Comparison of ENCODE assay signal across 8 cellular contexts in the genomic region with DNA sequence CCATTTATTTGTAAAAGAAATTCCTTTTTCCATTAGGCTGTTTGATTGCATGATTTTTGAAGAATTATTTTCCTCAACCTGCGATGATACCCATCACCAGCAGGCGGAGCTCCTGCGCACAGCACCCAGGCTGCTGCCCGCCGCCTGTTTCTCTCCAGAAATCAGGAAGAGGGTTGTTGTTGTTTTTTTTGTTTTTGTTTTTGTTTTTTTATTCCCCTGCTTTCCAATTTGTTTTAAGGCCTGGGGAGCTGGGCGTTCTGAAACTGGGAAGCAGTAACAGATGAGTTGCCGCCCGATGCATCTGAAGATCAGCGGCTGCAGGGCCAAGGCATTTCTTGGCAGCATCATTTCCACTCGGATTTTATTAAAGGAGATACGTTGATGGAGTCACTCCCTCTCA.
DNase-seq lines count a peak whose midpoint lies in the region; ATAC-seq and TF ChIP-seq lines count a peak whose summit lies in the region.

No MANE protein-coding gene starts in this region.

- no peaks in the 10 kb centered on the region for H3K36me3 Mint-ChIP-seq in HFFc6 (ENCODE audit: low read depth)

- no peaks in the 10 kb centered on the region for H3K9me3 Mint-ChIP-seq in HFFc6

- no peak for ATAC-seq in HG03460 (IDR thresholded peaks at IDR 0.05; ENCODE audit: unreplicated experiment)

- H3K27me3 Mint-ChIP-seq in HFFc6 (ENCODE audit: insufficient read depth) = peaks cover 36% of the 10 kb centered on the region

- no peak overlapping the region for H3K27ac Mint-ChIP-seq in HFFc6

- TF ChIP-seq CTCF in HFFc6 (IDR thresholded peaks at IDR 0.05) (peak; percentile 99), astrocyte of the cerebellum (IDR thresholded peaks at IDR 0.05; ENCODE audit: low read depth, low read length, missing control alignments) (peak; percentile 99)

- no peaks in the 10 kb centered on the region for H3K4me1 Mint-ChIP-seq in HFFc6 (ENCODE audit: low read depth)

- H3K4me3 Mint-ChIP-seq in HFFc6 = peak overlapping the region; percentile 49; the same call in 1 of the 2 replicates

- H3K4me3 ChIP-seq in astrocyte of the cerebellum (ENCODE audit: low read depth, low read length) = no peak overlapping the region

- DNase-seq in DMS53 (lab: John Stamatoyannopoulos, UW) (peak; percentile 68), HFFc6 (peak; percentile 31), T follicular helper cell (ENCODE audit: low read depth) (peak; percentile 31), astrocyte of the cerebellum (ENCODE audit: low read depth) (no peak), iPS-NIHi11 (ENCODE audit: low spot score) (peak; percentile 80), NCI-H2029 (lab: John Stamatoyannopoulos, UW) (no peak)
- peak; percentile 34 for DNase-seq in stimulated activated CD4-positive, alpha-beta T cell treated with anti-CD3 and anti-CD28 coated beads, Interleukin-1b, Interleukin-23, amount 100 ng/mL, for 48 hours

- in situ Hi-C loops in astrocyte of the cerebellum (cut with HindIII; ENCODE audit: low sequenced_read_pairs) = loop anchor here (5.0 kb wide), 1 partner anchor 47 kb away; no protein-coding TSS in a partner anchor

Comparison
In these comparisons a context has a peak if more than half of its experiments do, and no peak if none do; other contexts are left out.
1. DNase-seq: peak in DMS53 (single experiment), HFFc6 (single experiment), T follicular helper cell (single experiment), iPS-NIHi11 (single experiment) and stimulated activated CD4-positive, alpha-beta T cell treated with anti-CD3 and anti-CD28 coated beads, Interleukin-1b, Interleukin-23, amount 100 ng/mL, for 48 hours (single experiment); none in astrocyte of the cerebellum (single experiment) and NCI-H2029 (single experiment).